Comparison of ENCODE assay signal across 19 cellular contexts in the genomic region with DNA sequence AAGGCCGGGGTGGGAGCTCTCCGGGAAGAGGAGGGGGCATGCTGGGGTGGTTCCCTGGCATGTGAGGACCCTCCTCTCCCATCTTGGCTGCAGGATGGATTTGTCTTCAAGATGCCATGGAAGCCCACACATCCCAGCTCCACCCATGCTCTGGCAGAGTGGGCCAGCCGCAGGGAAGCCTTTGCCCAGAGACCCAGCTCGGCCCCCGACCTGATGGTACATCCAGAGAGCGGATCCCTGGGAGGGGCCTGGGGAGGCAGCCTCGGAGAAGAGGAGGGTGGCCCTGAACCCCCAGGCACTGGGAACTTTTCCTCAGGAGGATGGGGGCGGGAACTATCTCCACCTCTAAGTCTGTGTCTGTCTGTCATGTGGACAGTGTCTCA. TPM values are rescaled to one million over a fixed set of nuclear protein-coding genes. Genes with fewer than 3 reads are reported as not detected.
DNase-seq lines count a peak whose midpoint lies in the region; ATAC-seq, FAIRE-seq and TF ChIP-seq lines count a peak whose summit lies in the region.
"Had no signal": no experiment of that assay in that cellular context is flagged by ENCODE, and none has a peak within 500 bp of the region (broad histone marks: within the 10 kb centered on the region; RNA-seq: fewer than 3 reads in every experiment).

No MANE protein-coding gene starts in this region.

- ATAC-seq in activated T-cell treated with anti-CD3 and anti-CD28 coated beads, Interleukin-2, amount 50 U/mL, for 72 hours (replicated peaks in 1 of 2), result no peak
- ATAC-seq in GM18868 (IDR thresholded peaks at IDR 0.05; ENCODE audit: unreplicated experiment) (no peak), natural killer cell (no peak), HepG2 (no peak)
- ATAC-seq: natural killer cell treated with Interleukin-12 subunit alpha and Interleukin-12 subunit beta and Interleukin-15 and Interleukin-18, amount 100 ng/mL, for 72 hours; stimulated activated naive CD8-positive, alpha-beta T cell treated with anti-CD3 and anti-CD28 coated beads, Interleukin-15, Interleukin-2, amounts not matched to agents 100 U/mL and 50 U/mL, for 24 hours had no signal

- H3K27me3 ChIP-seq in colonic mucosa (no peaks in the 10 kb centered on the region), spleen (replicated peaks in 1 of 7) (no peaks in the 10 kb centered on the region), HepG2 (ENCODE audit: control insufficient read depth in 1 of 2, insufficient read depth in 2 of 2, low read length in 2 of 2) (no peaks in the 10 kb centered on the region; a peak in 1 of 5 replicates)

- TF ChIP-seq POLR2A in spleen (IDR thresholded peaks at IDR 0.05) (no peak), HepG2 (IDR thresholded peaks at IDR 0.05; ENCODE audit: insufficient read depth in 1 of 2, low read depth in 2 of 2, low read length in 2 of 2) (no peak)

- no TSS peak for BruUV-seq in HepG2 (replicated peaks; lab: Mats Ljungman, UMichigan)

- peak overlapping the region; percentile 30 for H3K27ac ChIP-seq in colonic mucosa
- H3K27ac ChIP-seq in spleen, result peak overlapping the region in 6 of 8 donors; percentile 31 to 99 (median 96)
- no peak overlapping the region for H3K27ac ChIP-seq in HepG2 (ENCODE audit: extremely low read length, insufficient read depth, low read length)
- H3K27ac ChIP-seq: GM23248, prostate gland had no signal

- H3K4me1 Mint-ChIP-seq in activated T-cell treated with anti-CD3 and anti-CD28 coated beads, Interleukin-2, amount 50 U/mL, for 72 hours (ENCODE audit: low read depth), result peaks cover 62% of the 10 kb centered on the region
- H3K4me1 Mint-ChIP-seq in IgD-negative memory B cell, result peaks cover 37 to 47% (median 37%) of the 10 kb centered on the region in 3 donors
- H3K4me1 Mint-ChIP-seq in natural killer cell, result peaks cover 37 to 72% of the 10 kb centered on the region in 2 donors

- TF ChIP-seq CTCF in colonic mucosa (IDR thresholded peaks at IDR 0.05) (no peak), spleen (IDR thresholded peaks at IDR 0.05 in 8 of 11, conservative IDR thresholded peaks at IDR 0.05 in 3 of 11) (no peak), natural killer cell (IDR thresholded peaks at IDR 0.05) (no peak), HepG2 (CRISPR knock-in tag; IDR thresholded peaks at IDR 0.05) (no peak)

- no peak overlapping the region for H3K4me3 Mint-ChIP-seq in activated T-cell treated with anti-CD3 and anti-CD28 coated beads, Interleukin-2, amount 50 U/mL, for 72 hours
- H3K4me3 Mint-ChIP-seq in IgD-negative memory B cell, result no peak overlapping the region
- H3K4me3 Mint-ChIP-seq in natural killer cell, result no peak overlapping the region
- H3K4me3 Mint-ChIP-seq: natural killer cell treated with Interleukin-12 subunit alpha and Interleukin-12 subunit beta and Interleukin-15 and Interleukin-18, amount 100 ng/mL, for 72 hours had no signal

- no peak for FAIRE-seq in HepG2 (lab: Jason Lieb, UNC)

- peaks cover 26% of the 10 kb centered on the region for H3K4me1 ChIP-seq in colonic mucosa
- peaks cover 36 to 99% (median 79%) of the 10 kb centered on the region in 6 donors for H3K4me1 ChIP-seq in spleen
- peaks cover 33% of the 10 kb centered on the region for H3K4me1 ChIP-seq in HepG2 (ENCODE audit: insufficient read depth, low read length)
- H3K4me1 ChIP-seq: prostate gland had no signal

- TF ChIP-seq RAD21 in HepG2 (CRISPR knock-in tag; IDR thresholded peaks at IDR 0.05), result no peak

- H3K36me3 Mint-ChIP-seq in activated T-cell treated with anti-CD3 and anti-CD28 coated beads, Interleukin-2, amount 50 U/mL, for 72 hours (ENCODE audit: insufficient read depth in 2 of 2), result peaks cover 11 to 40% of the 10 kb centered on the region in 2 donors
- H3K36me3 Mint-ChIP-seq in IgD-negative memory B cell (peaks cover 4% of the 10 kb centered on the region), natural killer cell (peaks cover 19% of the 10 kb centered on the region)

- H3K79me2 ChIP-seq in HepG2 (ENCODE audit: insufficient read depth, low read length), result peaks cover 20% of the 10 kb centered on the region

- no peaks in the 10 kb centered on the region for H4K20me1 ChIP-seq in HepG2 (ENCODE audit: insufficient read depth, low read length)

- H3K9me3 ChIP-seq in colonic mucosa, result no peaks in the 10 kb centered on the region
- H3K9me3 ChIP-seq in spleen, result no peaks in the 10 kb centered on the region
- H3K9me3 ChIP-seq in HepG2 (ENCODE audit: low read length), result no peaks in the 10 kb centered on the region
- H3K9me3 ChIP-seq: prostate gland had no signal

- H2AFZ ChIP-seq in HepG2 (ENCODE audit: low read length), result no peak overlapping the region
- H2AFZ ChIP-seq: GM23248 had no signal

- H3K27me3 Mint-ChIP-seq in activated T-cell treated with anti-CD3 and anti-CD28 coated beads, Interleukin-2, amount 50 U/mL, for 72 hours (ENCODE audit: low read depth), result no peaks in the 10 kb centered on the region
- H3K27me3 Mint-ChIP-seq in IgD-negative memory B cell (no peaks in the 10 kb centered on the region), natural killer cell (ENCODE audit: low read depth in 2 of 2) (no peaks in the 10 kb centered on the region)
- H3K27me3 Mint-ChIP-seq: natural killer cell treated with Interleukin-12 subunit alpha and Interleukin-12 subunit beta and Interleukin-15 and Interleukin-18, amount 100 ng/mL, for 72 hours had no signal

- peak overlapping the region; percentile 17 for H3K27ac Mint-ChIP-seq in activated T-cell treated with anti-CD3 and anti-CD28 coated beads, Interleukin-2, amount 50 U/mL, for 72 hours
- H3K27ac Mint-ChIP-seq in IgD-negative memory B cell, result peak overlapping the region in 2 of 3 donors; percentile 95 to 98
- H3K27ac Mint-ChIP-seq in natural killer cell, result peak overlapping the region in 1 of 2 donors; percentile 45

- no peak for DNase-seq in activated T-cell treated with anti-CD3 and anti-CD28 coated beads, Interleukin-2, amount 50 U/mL, for 72 hours
- no peak for DNase-seq in activated T-cell treated with anti-CD3 and anti-CD28 coated beads for 4 hours
- DNase-seq in colonic mucosa, result no peak
- peak; percentile 75 for DNase-seq in spleen
- DNase-seq in natural killer cell, result no peak
- no peak for DNase-seq in HepG2 (ENCODE audit: low spot score)
- DNase-seq: anterior cingulate cortex; foreskin melanocyte; GM23248; KBM-7; NCI-H1092 treated with DMSO at 0.1 percent for 48 hours; stimulated activated CD4-positive, alpha-beta T cell treated with anti-CD3 and anti-CD28 coated beads, Interleukin-12 subunit alpha, Interleukin-12 subunit beta, amount 100 ng/mL, for 4 hours; stimulated activated naive CD8-positive, alpha-beta T cell treated with anti-CD3 and anti-CD28 coated beads, Interleukin-15, Interleukin-2, amounts not matched to agents 100 U/mL and 50 U/mL, for 24 hours had no signal

- 87 to 100% (median 95%) methylated on average over 2 to 8 of the region's 8 CpGs for WGBS in spleen, 5 donors
- 91% methylated on average over 8 of the region's 8 CpGs for WGBS in HepG2 (ENCODE audit: low lambda C conversion rate)

- no peak overlapping the region for H3K4me2 ChIP-seq in HepG2 (ENCODE audit: low read depth, low read length)

- in situ Hi-C loops in HepG2 (cut with HindIII; ENCODE audit: extremely low pct_ligation_motif_present, low pct_unique_long_range_greater_than_20kb), result no loop called here

- no peaks in the 10 kb centered on the region for H3K9me3 Mint-ChIP-seq in activated T-cell treated with anti-CD3 and anti-CD28 coated beads, Interleukin-2, amount 50 U/mL, for 72 hours
- H3K9me3 Mint-ChIP-seq in IgD-negative memory B cell (no peaks in the 10 kb centered on the region), natural killer cell (no peaks in the 10 kb centered on the region)
- H3K9me3 Mint-ChIP-seq: natural killer cell treated with Interleukin-12 subunit alpha and Interleukin-12 subunit beta and Interleukin-15 and Interleukin-18, amount 100 ng/mL, for 72 hours; T-helper 1 cell treated with Interleukin-12 subunit alpha and Interleukin-12 subunit beta and Interleukin-4 antibody, amounts not matched to agents 30 μg/mL and 1 μg/mL, for 36 hours had no signal

- H3K9ac ChIP-seq in colonic mucosa (ENCODE audit: low read depth in 2 of 2, low read length in 2 of 2), result no peak overlapping the region
- H3K9ac ChIP-seq in HepG2 (ENCODE audit: insufficient read depth, low read depth, low read length), result no peak overlapping the region
- H3K9ac ChIP-seq: GM23248 had no signal

- no peak overlapping the region for H3K4me3 ChIP-seq in colonic mucosa
- no peak overlapping the region for H3K4me3 ChIP-seq in spleen
- no peak overlapping the region for H3K4me3 ChIP-seq in HepG2 (replicated peaks in 1 of 3; ENCODE audit: insufficient read depth in 1 of 3, low read depth in 2 of 3, low read length in 3 of 3)
- H3K4me3 ChIP-seq: GM23248, prostate gland had no signal

- intact Hi-C loops in colonic mucosa (cut with DNase I) (no loop called here), spleen (cut with DNase I; ENCODE audit: low total_unique reads) (no loop called here), natural killer cell (cut with micrococcal nuclease) (no loop called here), HepG2 (cut with micrococcal nuclease; ENCODE audit: unreplicated experiment) (no loop called here)

- TF ChIP-seq EP300 in HepG2 (IDR thresholded peaks at IDR 0.05; ENCODE audit: low read depth in 2 of 2, low read length in 2 of 2) (no peak), HepG2 (CRISPR knock-in tag; IDR thresholded peaks at IDR 0.05; ENCODE audit: borderline replicate concordance) (no peak)

- H3K36me3 ChIP-seq in colonic mucosa, result peaks cover 24% of the 10 kb centered on the region
- H3K36me3 ChIP-seq in spleen, result peaks cover 0 to 76% (median 53%) of the 10 kb centered on the region in 6 donors
- H3K36me3 ChIP-seq in HepG2 (replicated peaks in 1 of 2; ENCODE audit: control insufficient read depth in 1 of 2, insufficient read depth in 2 of 2, low read length in 2 of 2), result peaks cover 27 to 48% of the 10 kb centered on the region in 2 experiments
- H3K36me3 ChIP-seq: prostate gland had no signal

- CTCF ChIA-PET in HepG2 (lab: Yijun Ruan, JAX; ENCODE audit: low intra/inter-chr PET ratio, low total read pairs), result no interaction called here

- POLR2A ChIA-PET in HepG2 (lab: Yijun Ruan, JAX), result interaction anchor here (1.7 to 2.4 kb wide), 2 partner anchors 18 to 20 kb away, joined by 8 to 12 read pairs; a partner anchor contains a TSS

RNA-seq across cellular contexts. Expression of a gene that starts 4.8 kb away (rescaled TPM):
- 100 to 1,000 TPM; 121 to 128 TPM for total RNA-seq in activated T-cell treated with anti-CD3 and anti-CD28 coated beads, Interleukin-2, amount 50 U/mL, for 72 hours
- polyA plus RNA-seq in IgD-negative memory B cell (20.0 TPM), spleen (10 to 100 TPM; 22.8 to 45.8 (median 42.9) TPM), HepG2 (2011; rRNA removed) (14.3 and 19.4 TPM in 2 replicates)
- total RNA-seq in colonic mucosa (10 to 100 TPM; 41.9 to 65.5 TPM), spleen (10 to 100 TPM; 48.3 to 67.7 (median 55.1) TPM), natural killer cell (100 to 1,000 TPM; 123 to 147 (median 143) TPM), HepG2 (2016; rRNA removed; fragmentation: Illumina TruSeq; extraction: Trizol) (14.5 and 19.3 TPM in 2 replicates)
- 5.8 and 5.9 TPM in 2 replicates for total RNA-seq in HepG2 (2016; cell fraction: cytosol; rRNA removed; fragmentation: Illumina TruSeq; extraction: Trizol; ENCODE audit: low read depth)
- total RNA-seq in HepG2 (2016; cell fraction: insoluble cytoplasmic fraction; rRNA removed; fragmentation: Illumina TruSeq; extraction: Trizol), result 15.3 and 18.9 TPM in 2 replicates
- total RNA-seq in HepG2 (2016; cell fraction: membrane; rRNA removed; fragmentation: Illumina TruSeq; extraction: Trizol), result 18.7 and 19.9 TPM in 2 replicates
- 13.9 and 16.9 TPM in 2 replicates for total RNA-seq in HepG2 (2016; cell fraction: nucleus; rRNA removed; fragmentation: Illumina TruSeq; extraction: Trizol)
- 11.6 and 15.6 TPM in 2 replicates for polyA plus RNA-seq in HepG2 (2011; cell fraction: cytosol; rRNA removed)
- 49.0 and 73.9 TPM in 2 replicates for polyA plus RNA-seq in HepG2 (2011; cell fraction: nucleus; rRNA removed)
- polyA plus RNA-seq in HepG2 (2012), result 26.0 and 33.6 TPM in 2 replicates
- polyA plus RNA-seq in HepG2 (2016; cell fraction: cytosol; fragmentation: Illumina TruSeq; extraction: Trizol; ENCODE audit: low read depth), result 10.4 and 11.1 TPM in 2 replicates
- polyA plus RNA-seq in HepG2 (2016; cell fraction: insoluble cytoplasmic fraction; fragmentation: Illumina TruSeq; extraction: Trizol; ENCODE audit: low read depth), result 30.9 and 41.0 TPM in 2 replicates
- 21.7 and 25.1 TPM in 2 replicates for polyA plus RNA-seq in HepG2 (2016; cell fraction: membrane; fragmentation: Illumina TruSeq; extraction: Trizol; ENCODE audit: low read depth)
- polyA plus RNA-seq in HepG2 (2016; cell fraction: nucleus; fragmentation: Illumina TruSeq; extraction: Trizol; ENCODE audit: insufficient read depth, low read depth), result 40.4 and 46.6 TPM in 2 replicates
- polyA minus RNA-seq in HepG2 (2011; rRNA and poly(A)+ RNA removed; ENCODE audit: low replicate concordance), result 22.5 and 47.0 TPM in 2 replicates
- polyA minus RNA-seq in HepG2 (2011; cell fraction: cytosol; rRNA and poly(A)+ RNA removed), result 15.7 and 18.9 TPM in 2 replicates
- 11.1 and 13.0 TPM in 2 replicates for polyA minus RNA-seq in HepG2 (2011; cell fraction: nucleus; rRNA and poly(A)+ RNA removed)

RNA-seq across cellular contexts. Expression of a gene that starts 14.3 kb away (rescaled TPM):
- 10 to 100 TPM; 30.4 to 31.5 TPM for total RNA-seq in activated T-cell treated with anti-CD3 and anti-CD28 coated beads, Interleukin-2, amount 50 U/mL, for 72 hours
- polyA plus RNA-seq in IgD-negative memory B cell, result 1.1 TPM
- total RNA-seq in colonic mucosa, result 10 to 100 TPM; 65.6 to 93.3 TPM
- total RNA-seq in spleen, result 10 to 100 TPM; 41.8 to 84.7 (median 57.9) TPM
- 10 to 100 TPM; 24.8 to 56.9 (median 29.3) TPM for polyA plus RNA-seq in spleen
- 10 to 100 TPM; 46.7 to 62.6 (median 55.4) TPM for total RNA-seq in natural killer cell
- total RNA-seq in HepG2 (2016; rRNA removed; fragmentation: Illumina TruSeq; extraction: Trizol), result 42.9 and 54.5 TPM in 2 replicates
- total RNA-seq in HepG2 (2016; cell fraction: cytosol; rRNA removed; fragmentation: Illumina TruSeq; extraction: Trizol; ENCODE audit: low read depth), result 12.7 and 12.9 TPM in 2 replicates
- total RNA-seq in HepG2 (2016; cell fraction: insoluble cytoplasmic fraction; rRNA removed; fragmentation: Illumina TruSeq; extraction: Trizol), result 42.6 and 53.4 TPM in 2 replicates
- 44.1 and 47.1 TPM in 2 replicates for total RNA-seq in HepG2 (2016; cell fraction: membrane; rRNA removed; fragmentation: Illumina TruSeq; extraction: Trizol)
- 22.9 and 28.9 TPM in 2 replicates for total RNA-seq in HepG2 (2016; cell fraction: nucleus; rRNA removed; fragmentation: Illumina TruSeq; extraction: Trizol)
- 10.4 and 15.6 TPM in 2 replicates for polyA plus RNA-seq in HepG2 (2011; rRNA removed)
- polyA plus RNA-seq in HepG2 (2011; cell fraction: cytosol; rRNA removed), result 13.3 and 14.8 TPM in 2 replicates
- 19.0 and 20.4 TPM in 2 replicates for polyA plus RNA-seq in HepG2 (2011; cell fraction: nucleus; rRNA removed)
- polyA plus RNA-seq in HepG2 (2012), result 20.0 and 24.1 TPM in 2 replicates
- polyA plus RNA-seq in HepG2 (2016; cell fraction: cytosol; fragmentation: Illumina TruSeq; extraction: Trizol; ENCODE audit: low read depth), result 11.2 and 11.4 TPM in 2 replicates
- polyA plus RNA-seq in HepG2 (2016; cell fraction: insoluble cytoplasmic fraction; fragmentation: Illumina TruSeq; extraction: Trizol; ENCODE audit: low read depth), result 37.8 and 42.0 TPM in 2 replicates
- 28.4 and 33.6 TPM in 2 replicates for polyA plus RNA-seq in HepG2 (2016; cell fraction: membrane; fragmentation: Illumina TruSeq; extraction: Trizol; ENCODE audit: low read depth)
- polyA plus RNA-seq in HepG2 (2016; cell fraction: nucleus; fragmentation: Illumina TruSeq; extraction: Trizol; ENCODE audit: insufficient read depth, low read depth), result 36.6 and 38.3 TPM in 2 replicates
- polyA minus RNA-seq in HepG2 (2011; rRNA and poly(A)+ RNA removed; ENCODE audit: low replicate concordance), result 40.5 and 51.2 TPM in 2 replicates
- polyA minus RNA-seq in HepG2 (2011; cell fraction: cytosol; rRNA and poly(A)+ RNA removed), result 17.9 and 18.5 TPM in 2 replicates
- polyA minus RNA-seq in HepG2 (2011; cell fraction: nucleus; rRNA and poly(A)+ RNA removed), result 16.0 and 16.7 TPM in 2 replicates

RNA-seq across cellular contexts. Expression of a gene that starts 19.5 kb away (rescaled TPM):
- 10 to 100 TPM; 10.3 to 13.7 TPM for total RNA-seq in activated T-cell treated with anti-CD3 and anti-CD28 coated beads, Interleukin-2, amount 50 U/mL, for 72 hours
- polyA plus RNA-seq in IgD-negative memory B cell (12.8 TPM), spleen (1 to 10 TPM; 5.3 to 9.6 (median 5.6) TPM), HepG2 (2011; rRNA removed) (7.9 and 9.1 TPM in 2 replicates)
- total RNA-seq in colonic mucosa (10 to 100 TPM; 11.7 to 20.2 TPM), spleen (10 to 100 TPM; 11.1 to 19.0 (median 17.1) TPM), natural killer cell (10 to 100 TPM in 2 of 3 donors, 1 to 10 TPM in 1; 7.9 to 12.3 (median 12.1) TPM), HepG2 (2016; rRNA removed; fragmentation: Illumina TruSeq; extraction: Trizol) (23.2 and 23.7 TPM in 2 replicates)
- total RNA-seq in HepG2 (2016; cell fraction: cytosol; rRNA removed; fragmentation: Illumina TruSeq; extraction: Trizol; ENCODE audit: low read depth), result 6.5 and 6.6 TPM in 2 replicates
- 20.8 and 26.3 TPM in 2 replicates for total RNA-seq in HepG2 (2016; cell fraction: insoluble cytoplasmic fraction; rRNA removed; fragmentation: Illumina TruSeq; extraction: Trizol)
- total RNA-seq in HepG2 (2016; cell fraction: membrane; rRNA removed; fragmentation: Illumina TruSeq; extraction: Trizol), result 15.6 and 19.4 TPM in 2 replicates
- 14.1 and 15.3 TPM in 2 replicates for total RNA-seq in HepG2 (2016; cell fraction: nucleus; rRNA removed; fragmentation: Illumina TruSeq; extraction: Trizol)
- 6.7 and 9.3 TPM in 2 replicates for polyA plus RNA-seq in HepG2 (2011; cell fraction: cytosol; rRNA removed)
- 13.1 and 17.4 TPM in 2 replicates for polyA plus RNA-seq in HepG2 (2011; cell fraction: nucleus; rRNA removed)
- 6.2 and 7.2 TPM in 2 replicates for polyA plus RNA-seq in HepG2 (2012)
- polyA plus RNA-seq in HepG2 (2016; cell fraction: cytosol; fragmentation: Illumina TruSeq; extraction: Trizol; ENCODE audit: low read depth), result 6.5 and 8.5 TPM in 2 replicates
- polyA plus RNA-seq in HepG2 (2016; cell fraction: insoluble cytoplasmic fraction; fragmentation: Illumina TruSeq; extraction: Trizol; ENCODE audit: low read depth), result 20.4 and 21.3 TPM in 2 replicates
- 13.2 and 17.0 TPM in 2 replicates for polyA plus RNA-seq in HepG2 (2016; cell fraction: membrane; fragmentation: Illumina TruSeq; extraction: Trizol; ENCODE audit: low read depth)
- polyA plus RNA-seq in HepG2 (2016; cell fraction: nucleus; fragmentation: Illumina TruSeq; extraction: Trizol; ENCODE audit: insufficient read depth, low read depth), result 18.0 and 19.1 TPM in 2 replicates
- polyA minus RNA-seq in HepG2 (2011; rRNA and poly(A)+ RNA removed; ENCODE audit: low replicate concordance), result 15.2 and 46.1 TPM in 2 replicates
- 8.3 and 11.6 TPM in 2 replicates for polyA minus RNA-seq in HepG2 (2011; cell fraction: cytosol; rRNA and poly(A)+ RNA removed)
- polyA minus RNA-seq in HepG2 (2011; cell fraction: nucleus; rRNA and poly(A)+ RNA removed), result 23.7 and 26.3 TPM in 2 replicates

RNA-seq across cellular contexts. Expression of a gene that starts 19.6 kb away (rescaled TPM):
- under 1 TPM; 0.48 to 0.49 TPM for total RNA-seq in activated T-cell treated with anti-CD3 and anti-CD28 coated beads, Interleukin-2, amount 50 U/mL, for 72 hours
- not detected for polyA plus RNA-seq in IgD-negative memory B cell
- not detected for total RNA-seq in colonic mucosa
- total RNA-seq in spleen, result not detected
- under 1 TPM in 2 of 3 donors, not detected in 1; 0.06 to 0.11 TPM for polyA plus RNA-seq in spleen
- under 1 TPM in 1 of 3 donors, not detected in 2; 0.23 TPM for total RNA-seq in natural killer cell
- total RNA-seq in HepG2 (2016; rRNA removed; fragmentation: Illumina TruSeq; extraction: Trizol), result 0.27 and 0.32 TPM in 2 replicates
- total RNA-seq in HepG2 (2016; cell fraction: cytosol; rRNA removed; fragmentation: Illumina TruSeq; extraction: Trizol; ENCODE audit: low read depth), result not detected in 2 replicates
- 0.15 and 0.22 TPM in 2 replicates for total RNA-seq in HepG2 (2016; cell fraction: insoluble cytoplasmic fraction; rRNA removed; fragmentation: Illumina TruSeq; extraction: Trizol)
- 0.17 and 0.22 TPM in 2 replicates for total RNA-seq in HepG2 (2016; cell fraction: membrane; rRNA removed; fragmentation: Illumina TruSeq; extraction: Trizol)
- total RNA-seq in HepG2 (2016; cell fraction: nucleus; rRNA removed; fragmentation: Illumina TruSeq; extraction: Trizol), result 0.40 TPM in 1 of 2 replicates, not detected in the other
- polyA plus RNA-seq in HepG2 (2011; rRNA removed), result 0.05 and 0.11 TPM in 2 replicates
- 0.08 TPM in 1 of 2 replicates, not detected in the other for polyA plus RNA-seq in HepG2 (2011; cell fraction: cytosol; rRNA removed)
- 0.45 and 0.84 TPM in 2 replicates for polyA plus RNA-seq in HepG2 (2011; cell fraction: nucleus; rRNA removed)
- 0.11 TPM in 1 of 2 replicates, not detected in the other for polyA plus RNA-seq in HepG2 (2012)
- polyA plus RNA-seq in HepG2 (2016; cell fraction: cytosol; fragmentation: Illumina TruSeq; extraction: Trizol; ENCODE audit: low read depth), result 0.17 and 0.22 TPM in 2 replicates
- 0.24 and 0.25 TPM in 2 replicates for polyA plus RNA-seq in HepG2 (2016; cell fraction: insoluble cytoplasmic fraction; fragmentation: Illumina TruSeq; extraction: Trizol; ENCODE audit: low read depth)
- polyA plus RNA-seq in HepG2 (2016; cell fraction: membrane; fragmentation: Illumina TruSeq; extraction: Trizol; ENCODE audit: low read depth), result 0.20 and 0.42 TPM in 2 replicates
- polyA plus RNA-seq in HepG2 (2016; cell fraction: nucleus; fragmentation: Illumina TruSeq; extraction: Trizol; ENCODE audit: insufficient read depth, low read depth), result 0.29 TPM in 1 of 2 replicates, not detected in the other
- 0.08 and 0.14 TPM in 2 replicates for polyA minus RNA-seq in HepG2 (2011; rRNA and poly(A)+ RNA removed; ENCODE audit: low replicate concordance)
- polyA minus RNA-seq in HepG2 (2011; cell fraction: cytosol; rRNA and poly(A)+ RNA removed), result not detected in 2 replicates
- 0.64 TPM in 1 of 2 replicates, not detected in the other for polyA minus RNA-seq in HepG2 (2011; cell fraction: nucleus; rRNA and poly(A)+ RNA removed)
- total RNA-seq: GM23248, urinary bladder had no signal

RNA-seq across cellular contexts. Expression of a gene that starts 33.3 kb away (rescaled TPM):
- 10 to 100 TPM; 26.3 to 35.8 TPM for total RNA-seq in activated T-cell treated with anti-CD3 and anti-CD28 coated beads, Interleukin-2, amount 50 U/mL, for 72 hours
- polyA plus RNA-seq in IgD-negative memory B cell (30.0 TPM), spleen (10 to 100 TPM; 31.3 to 55.5 (median 36.8) TPM), HepG2 (2011; rRNA removed) (38.3 and 51.7 TPM in 2 replicates)
- total RNA-seq in colonic mucosa (10 to 100 TPM; 20.6 to 37.7 TPM), spleen (10 to 100 TPM; 29.4 to 42.4 (median 35.1) TPM), natural killer cell (10 to 100 TPM; 10.1 to 13.5 (median 12.3) TPM), HepG2 (2016; rRNA removed; fragmentation: Illumina TruSeq; extraction: Trizol) (70.0 and 90.6 TPM in 2 replicates)
- 120 and 149 TPM in 2 replicates for total RNA-seq in HepG2 (2016; cell fraction: cytosol; rRNA removed; fragmentation: Illumina TruSeq; extraction: Trizol; ENCODE audit: low read depth)
- total RNA-seq in HepG2 (2016; cell fraction: insoluble cytoplasmic fraction; rRNA removed; fragmentation: Illumina TruSeq; extraction: Trizol), result 67.4 and 89.2 TPM in 2 replicates
- total RNA-seq in HepG2 (2016; cell fraction: membrane; rRNA removed; fragmentation: Illumina TruSeq; extraction: Trizol), result 165 and 207 TPM in 2 replicates
- 43.5 and 46.5 TPM in 2 replicates for total RNA-seq in HepG2 (2016; cell fraction: nucleus; rRNA removed; fragmentation: Illumina TruSeq; extraction: Trizol)
- 41.7 and 67.3 TPM in 2 replicates for polyA plus RNA-seq in HepG2 (2011; cell fraction: cytosol; rRNA removed)
- 36.2 and 38.2 TPM in 2 replicates for polyA plus RNA-seq in HepG2 (2011; cell fraction: nucleus; rRNA removed)
- polyA plus RNA-seq in HepG2 (2012), result 37.4 and 38.4 TPM in 2 replicates
- polyA plus RNA-seq in HepG2 (2016; cell fraction: cytosol; fragmentation: Illumina TruSeq; extraction: Trizol; ENCODE audit: low read depth), result 210 and 248 TPM in 2 replicates
- polyA plus RNA-seq in HepG2 (2016; cell fraction: insoluble cytoplasmic fraction; fragmentation: Illumina TruSeq; extraction: Trizol; ENCODE audit: low read depth), result 96.6 and 129 TPM in 2 replicates
- 249 and 277 TPM in 2 replicates for polyA plus RNA-seq in HepG2 (2016; cell fraction: membrane; fragmentation: Illumina TruSeq; extraction: Trizol; ENCODE audit: low read depth)
- 90.0 and 101 TPM in 2 replicates for polyA plus RNA-seq in HepG2 (2016; cell fraction: nucleus; fragmentation: Illumina TruSeq; extraction: Trizol; ENCODE audit: insufficient read depth, low read depth)
- 32.0 and 63.5 TPM in 2 replicates for polyA minus RNA-seq in HepG2 (2011; rRNA and poly(A)+ RNA removed; ENCODE audit: low replicate concordance)
- polyA minus RNA-seq in HepG2 (2011; cell fraction: cytosol; rRNA and poly(A)+ RNA removed), result 30.2 and 38.4 TPM in 2 replicates
- 15.2 and 15.3 TPM in 2 replicates for polyA minus RNA-seq in HepG2 (2011; cell fraction: nucleus; rRNA and poly(A)+ RNA removed)
